ENCODE assay signal across 9 cellular contexts in the genomic region with DNA sequence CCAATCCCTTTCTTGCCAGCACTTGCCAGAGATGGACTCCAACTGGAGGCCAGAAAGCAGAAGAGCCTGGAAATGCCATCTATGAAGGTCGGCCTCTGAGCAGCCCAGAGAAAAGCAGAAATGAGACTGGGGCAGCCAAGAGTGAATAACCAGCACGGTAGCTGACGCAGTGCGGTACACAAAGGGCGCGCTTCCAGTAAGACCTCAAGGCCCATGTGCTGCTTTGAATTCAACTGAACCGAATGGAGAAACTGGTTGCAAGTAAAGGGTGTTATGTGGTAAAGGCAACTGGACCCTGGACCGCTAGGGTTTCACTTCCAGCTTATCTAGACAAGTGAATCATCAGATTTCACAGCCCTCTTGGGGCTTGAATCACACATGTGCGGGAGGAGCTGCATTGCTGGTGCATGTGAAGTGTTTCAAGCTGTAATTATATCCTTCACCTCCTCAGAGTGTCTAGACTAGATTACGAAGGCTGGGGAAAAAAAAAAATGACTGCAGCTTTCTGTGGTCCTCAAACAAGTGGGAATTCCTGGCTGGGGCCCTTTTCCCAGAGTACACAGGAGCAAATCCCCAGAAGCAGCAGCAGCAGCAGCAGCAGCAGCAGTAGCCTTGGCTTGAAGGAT.
DNase-seq lines count a peak whose midpoint lies in the region; ATAC-seq and TF ChIP-seq lines count a peak whose summit lies in the region.
"Had no signal": no experiment of that assay in that cellular context is flagged by ENCODE, and none has a peak within 500 bp of the region (broad histone marks: within the 10 kb centered on the region; RNA-seq: fewer than 3 reads in every experiment).

No MANE protein-coding gene starts in this region.

- H3K27ac ChIP-seq in HEK293 (ENCODE audit: extremely low read depth, low read depth, low read length): peak overlapping the region; percentile 88
- no peak overlapping the region for H3K27ac ChIP-seq in left lung
- H3K27ac ChIP-seq: 22Rv1 had no signal

- H3K27me3 ChIP-seq in left lung: no peaks in the 10 kb centered on the region

- no peaks in the 10 kb centered on the region for H3K9me3 ChIP-seq in HEK293 (ENCODE audit: control insufficient read depth, insufficient read depth, low read depth, low read length)
- H3K9me3 ChIP-seq in left lung: no peaks in the 10 kb centered on the region

- peak; percentile 67 for TF ChIP-seq CTCF in HEK293 (tag by site-specific recombination; IDR thresholded peaks at IDR 0.05)
- no peak for TF ChIP-seq CTCF in left lung (IDR thresholded peaks at IDR 0.05)

- CTCF ChIA-PET in HEK293 (lab: Yijun Ruan, JAX): interaction anchor here (0.6 to 2.2 kb wide), 9 partner anchors 21 to 264 kb away, joined by 3 to 10 read pairs (median 4); no protein-coding TSS in a partner anchor

- intact Hi-C loops in left lung (cut with DNase I): no loop called here

- ATAC-seq in left lung: peak; percentile 73

- H3K4me1 ChIP-seq in HEK293 (ENCODE audit: control insufficient read depth, insufficient read depth, low read length): peaks cover 20% of the 10 kb centered on the region
- peaks cover 0 to 5% of the 10 kb centered on the region in 2 donors for H3K4me1 ChIP-seq in left lung

- POLR2A ChIA-PET in HEK293 (lab: Yijun Ruan, JAX): interaction anchor here (0.9 to 1.7 kb wide), 5 partner anchors 18 to 238 kb away, joined by 3 to 5 read pairs (median 5); a partner anchor contains a TSS

- H3K36me3 ChIP-seq in HEK293 (ENCODE audit: control insufficient read depth in 2 of 2, insufficient read depth in 1 of 2, low read length in 2 of 2) (no peaks in the 10 kb centered on the region), left lung (no peaks in the 10 kb centered on the region)

- no peak overlapping the region for H3K4me3 ChIP-seq in HEK293 (ENCODE audit: low read depth, low read length)
- H3K4me3 ChIP-seq in left lung: no peak overlapping the region

- DNase-seq in DMS53 (lab: John Stamatoyannopoulos, UW): peak; percentile 19
- DNase-seq in DMS53 treated with DMSO at 0.1 percent for 48 hours (lab: John Stamatoyannopoulos, UW; ENCODE audit: unreplicated experiment): no peak
- DNase-seq in M059J (ENCODE audit: low read depth): peak; percentile 97
- peak; percentile 70 for DNase-seq in T1000 (lab: John Stamatoyannopoulos, UW)
- DNase-seq in left lung: no peak
- no peak for DNase-seq in mucosa of gallbladder (ENCODE audit: low spot score)
- no peak for DNase-seq in effector CD8-positive, alpha-beta T cell (lab: John Stamatoyannopoulos, UW)

TF ChIP-seq in HEK293, 187 proteins besides CTCF, POLR2A, EP300 and RAD21 (continues in another document):
- peak; percentile 96 for TF ChIP-seq ZEB2 (tag by site-specific recombination; IDR thresholded peaks at IDR 0.05)
- TF ChIP-seq, protein P1, sequence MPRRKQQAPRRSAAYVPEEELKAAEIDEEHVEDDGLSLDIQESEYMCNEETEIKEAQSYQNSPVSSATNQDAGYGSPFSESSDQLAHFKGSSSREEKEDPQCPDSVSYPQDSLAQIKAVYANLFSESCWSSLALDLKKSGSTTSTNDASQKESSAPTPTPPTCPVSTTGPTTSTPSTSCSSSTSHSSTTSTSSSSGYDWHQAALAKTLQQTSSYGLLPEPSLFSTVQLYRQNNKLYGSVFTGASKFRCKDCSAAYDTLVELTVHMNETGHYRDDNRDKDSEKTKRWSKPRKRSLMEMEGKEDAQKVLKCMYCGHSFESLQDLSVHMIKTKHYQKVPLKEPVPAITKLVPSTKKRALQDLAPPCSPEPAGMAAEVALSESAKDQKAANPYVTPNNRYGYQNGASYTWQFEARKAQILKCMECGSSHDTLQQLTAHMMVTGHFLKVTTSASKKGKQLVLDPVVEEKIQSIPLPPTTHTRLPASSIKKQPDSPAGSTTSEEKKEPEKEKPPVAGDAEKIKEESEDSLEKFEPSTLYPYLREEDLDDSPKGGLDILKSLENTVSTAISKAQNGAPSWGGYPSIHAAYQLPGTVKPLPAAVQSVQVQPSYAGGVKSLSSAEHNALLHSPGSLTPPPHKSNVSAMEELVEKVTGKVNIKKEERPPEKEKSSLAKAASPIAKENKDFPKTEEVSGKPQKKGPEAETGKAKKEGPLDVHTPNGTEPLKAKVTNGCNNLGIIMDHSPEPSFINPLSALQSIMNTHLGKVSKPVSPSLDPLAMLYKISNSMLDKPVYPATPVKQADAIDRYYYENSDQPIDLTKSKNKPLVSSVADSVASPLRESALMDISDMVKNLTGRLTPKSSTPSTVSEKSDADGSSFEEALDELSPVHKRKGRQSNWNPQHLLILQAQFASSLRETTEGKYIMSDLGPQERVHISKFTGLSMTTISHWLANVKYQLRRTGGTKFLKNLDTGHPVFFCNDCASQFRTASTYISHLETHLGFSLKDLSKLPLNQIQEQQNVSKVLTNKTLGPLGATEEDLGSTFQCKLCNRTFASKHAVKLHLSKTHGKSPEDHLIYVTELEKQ (tag by site-specific recombination; IDR thresholded peaks at IDR 0.05; ENCODE audit: borderline replicate concordance): peak; percentile 83; the same call in 1 of the 2 replicates
- peak; percentile 51; the same call in 1 of the 2 replicates for TF ChIP-seq ZNF391 (tag by site-specific recombination; IDR thresholded peaks at IDR 0.05; ENCODE audit: borderline replicate concordance, low read depth)
- TF ChIP-seq GLI2 (tag by site-specific recombination; IDR thresholded peaks at IDR 0.05; ENCODE audit: borderline replicate concordance, low read depth): peak; percentile 49; the same call in 1 of the 2 replicates
- TF ChIP-seq SCRT1 (tag by site-specific recombination; IDR thresholded peaks at IDR 0.05; ENCODE audit: borderline replicate concordance): peak; percentile 61
- peak; percentile 54 for TF ChIP-seq ZNF335 (tag by site-specific recombination; conservative IDR thresholded peaks at IDR 0.05)
- TF ChIP-seq ZBTB48 (tag by site-specific recombination; IDR thresholded peaks at IDR 0.05): peak; percentile 47; the same call in 1 of the 2 replicates
- TF ChIP-seq ZNF558 (tag by site-specific recombination; IDR thresholded peaks at IDR 0.05): peak; percentile 90
- TF ChIP-seq, protein P2, sequence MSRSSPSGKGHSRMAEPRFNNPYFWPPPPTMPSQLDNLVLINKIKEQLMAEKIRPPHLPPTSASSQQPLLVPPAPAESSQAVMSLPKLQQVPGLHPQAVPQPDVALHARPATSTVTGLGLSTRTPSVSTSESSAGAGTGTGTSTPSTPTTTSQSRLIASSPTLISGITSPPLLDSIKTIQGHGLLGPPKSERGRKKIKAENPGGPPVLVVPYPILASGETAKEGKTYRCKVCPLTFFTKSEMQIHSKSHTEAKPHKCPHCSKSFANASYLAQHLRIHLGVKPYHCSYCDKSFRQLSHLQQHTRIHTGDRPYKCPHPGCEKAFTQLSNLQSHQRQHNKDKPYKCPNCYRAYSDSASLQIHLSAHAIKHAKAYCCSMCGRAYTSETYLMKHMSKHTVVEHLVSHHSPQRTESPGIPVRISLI (tag by site-specific recombination; IDR thresholded peaks at IDR 0.05): peak; percentile 79; the same call in 1 of the 2 replicates
- TF ChIP-seq, protein P3, sequence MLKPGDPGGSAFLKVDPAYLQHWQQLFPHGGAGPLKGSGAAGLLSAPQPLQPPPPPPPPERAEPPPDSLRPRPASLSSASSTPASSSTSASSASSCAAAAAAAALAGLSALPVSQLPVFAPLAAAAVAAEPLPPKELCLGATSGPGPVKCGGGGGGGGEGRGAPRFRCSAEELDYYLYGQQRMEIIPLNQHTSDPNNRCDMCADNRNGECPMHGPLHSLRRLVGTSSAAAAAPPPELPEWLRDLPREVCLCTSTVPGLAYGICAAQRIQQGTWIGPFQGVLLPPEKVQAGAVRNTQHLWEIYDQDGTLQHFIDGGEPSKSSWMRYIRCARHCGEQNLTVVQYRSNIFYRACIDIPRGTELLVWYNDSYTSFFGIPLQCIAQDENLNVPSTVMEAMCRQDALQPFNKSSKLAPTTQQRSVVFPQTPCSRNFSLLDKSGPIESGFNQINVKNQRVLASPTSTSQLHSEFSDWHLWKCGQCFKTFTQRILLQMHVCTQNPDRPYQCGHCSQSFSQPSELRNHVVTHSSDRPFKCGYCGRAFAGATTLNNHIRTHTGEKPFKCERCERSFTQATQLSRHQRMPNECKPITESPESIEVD (tag by site-specific recombination; IDR thresholded peaks at IDR 0.05): 0 out of 2 replicates have a peak, but pooled peaks have one; percentile 37
- TF ChIP-seq WT1 (tag by site-specific recombination; IDR thresholded peaks at IDR 0.05): peak; percentile 94
- TF ChIP-seq ZNF324 (tag by site-specific recombination; IDR thresholded peaks at IDR 0.05): peak; percentile 71; the same call in 1 of the 2 replicates
- no peak for TF ChIP-seq ZNF404 (tag by site-specific recombination; IDR thresholded peaks at IDR 0.05)
- no peak for TF ChIP-seq ZNF560 (tag by site-specific recombination; IDR thresholded peaks at IDR 0.05; ENCODE audit: borderline replicate concordance)
- TF ChIP-seq ZFP69B (tag by site-specific recombination; IDR thresholded peaks at IDR 0.05): peak; percentile 32; the same call in 1 of the 2 replicates
- peak; percentile 83; the same call in 1 of the 2 replicates for TF ChIP-seq ZBTB17 (tag by site-specific recombination; IDR thresholded peaks at IDR 0.05)
- TF ChIP-seq, protein P4, sequence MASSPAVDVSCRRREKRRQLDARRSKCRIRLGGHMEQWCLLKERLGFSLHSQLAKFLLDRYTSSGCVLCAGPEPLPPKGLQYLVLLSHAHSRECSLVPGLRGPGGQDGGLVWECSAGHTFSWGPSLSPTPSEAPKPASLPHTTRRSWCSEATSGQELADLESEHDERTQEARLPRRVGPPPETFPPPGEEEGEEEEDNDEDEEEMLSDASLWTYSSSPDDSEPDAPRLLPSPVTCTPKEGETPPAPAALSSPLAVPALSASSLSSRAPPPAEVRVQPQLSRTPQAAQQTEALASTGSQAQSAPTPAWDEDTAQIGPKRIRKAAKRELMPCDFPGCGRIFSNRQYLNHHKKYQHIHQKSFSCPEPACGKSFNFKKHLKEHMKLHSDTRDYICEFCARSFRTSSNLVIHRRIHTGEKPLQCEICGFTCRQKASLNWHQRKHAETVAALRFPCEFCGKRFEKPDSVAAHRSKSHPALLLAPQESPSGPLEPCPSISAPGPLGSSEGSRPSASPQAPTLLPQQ (tag by site-specific recombination; IDR thresholded peaks at IDR 0.05): peak; percentile 83
- TF ChIP-seq ZNF354C (tag by site-specific recombination; IDR thresholded peaks at IDR 0.05; ENCODE audit: borderline replicate concordance, low read depth): no peak
- TF ChIP-seq ZNF394 (tag by site-specific recombination; IDR thresholded peaks at IDR 0.05; ENCODE audit: borderline replicate concordance): peak; percentile 87; the same call in 1 of the 2 replicates
- TF ChIP-seq PRDM1 (tag by site-specific recombination; IDR thresholded peaks at IDR 0.05): peak; percentile 34; the same call in 1 of the 2 replicates

Comparison
In these comparisons a context has a peak if more than half of its experiments do, and no peak if none do; other contexts are left out.
1. DNase-seq: peak in DMS53 (single experiment), M059J (single experiment) and T1000 (single experiment); none in DMS53 treated with DMSO at 0.1 percent for 48 hours (single experiment), left lung (0 of 2), mucosa of gallbladder (single experiment) and effector CD8-positive, alpha-beta T cell (single experiment).